ENCODE assay signal across 18 cellular contexts in genomic region chr13:110227416-110227815, GRCh38.
"Had no signal": no experiment of that assay in that cellular context is flagged by ENCODE, and none has a peak within 500 bp of the region (broad histone marks: within the 10 kb centered on the region; RNA-seq: fewer than 3 reads in every experiment).

No MANE protein-coding gene starts in this region.

- H3K9me3 ChIP-seq: heart left ventricle, left lung, right lobe of liver, testis, vagina had no signal

- H3K4me1 Mint-ChIP-seq: activated CD4-positive, alpha-beta T cell treated with anti-CD3 and anti-CD28 coated beads, Interleukin-2, amount 10 ng/mL, durations not matched to agents 7 days and 5 days; activated naive CD4-positive, alpha-beta T cell treated with anti-CD3 and anti-CD28 coated beads, Interleukin-2, amount 10 ng/mL, durations not matched to agents 7 days and 5 days had no signal

- DNase-seq: activated CD4-positive, alpha-beta T cell treated with anti-CD3 and anti-CD28 coated beads, Interleukin-2, amount 10 ng/mL, durations not matched to agents 7 days and 5 days; activated CD4-positive, CD25-positive, alpha-beta regulatory T cell; activated naive CD4-positive, alpha-beta T cell treated with anti-CD3 and anti-CD28 coated beads, Interleukin-2, amount 10 ng/mL, durations not matched to agents 7 days and 5 days; activated T-cell treated with anti-CD3 and anti-CD28 coated beads for 4 hours; cerebellar nuclear complex; foreskin keratinocyte; heart left ventricle; left lung; right lobe of liver; stimulated activated CD4-positive, alpha-beta T cell treated with anti-CD3 and anti-CD28 coated beads, Interleukin-2, amount 100 ng/mL, for 48 hours; stimulated activated naive CD4-positive, alpha-beta T cell treated with Interleukin-2 at 50 U/mL for 16 hours; T-helper 2 cell; testis had no signal

- H3K4me3 Mint-ChIP-seq: activated CD4-positive, alpha-beta T cell treated with anti-CD3 and anti-CD28 coated beads, Interleukin-2, amount 10 ng/mL, durations not matched to agents 7 days and 5 days; activated naive CD4-positive, alpha-beta T cell treated with anti-CD3 and anti-CD28 coated beads, Interleukin-2, amount 10 ng/mL, durations not matched to agents 7 days and 5 days; brain had no signal

- H3K4me1 ChIP-seq: foreskin keratinocyte, right lobe of liver had no signal

- ATAC-seq: foreskin keratinocyte, left lung, right lobe of liver had no signal

- H3K27ac Mint-ChIP-seq: activated CD4-positive, alpha-beta T cell treated with anti-CD3 and anti-CD28 coated beads, Interleukin-2, amount 10 ng/mL, durations not matched to agents 7 days and 5 days; activated naive CD4-positive, alpha-beta T cell treated with anti-CD3 and anti-CD28 coated beads, Interleukin-2, amount 10 ng/mL, durations not matched to agents 7 days and 5 days; activated T-helper 2 cell treated with anti-CD3 and anti-CD28 coated beads, Interferon-gamma antibody, Interleukin-2, Interleukin-4, amounts not matched to agents 10 μg/mL and 5 μg/mL and 100 μg/mL, durations not matched to agents 14 hours and 24 hours and 36 hours had no signal

- H3K27ac ChIP-seq: foreskin keratinocyte, testis had no signal

- H3K9me3 Mint-ChIP-seq: activated CD4-positive, alpha-beta T cell treated with anti-CD3 and anti-CD28 coated beads, Interleukin-2, amount 10 ng/mL, durations not matched to agents 7 days and 5 days; activated naive CD4-positive, alpha-beta T cell treated with anti-CD3 and anti-CD28 coated beads, Interleukin-2, amount 10 ng/mL, durations not matched to agents 7 days and 5 days; activated T-helper 2 cell treated with anti-CD3 and anti-CD28 coated beads, Interferon-gamma antibody, Interleukin-2, Interleukin-4, amounts not matched to agents 10 μg/mL and 5 μg/mL and 100 μg/mL, durations not matched to agents 14 hours and 24 hours and 36 hours; brain had no signal

- H3K27me3 ChIP-seq: foreskin keratinocyte, heart left ventricle, left lung, right lobe of liver, testis, vagina had no signal

- H3K4me3 ChIP-seq: heart left ventricle, left lung, right lobe of liver, testis, vagina had no signal

- H3K36me3 Mint-ChIP-seq: activated naive CD4-positive, alpha-beta T cell treated with anti-CD3 and anti-CD28 coated beads, Interleukin-2, amount 10 ng/mL, durations not matched to agents 7 days and 5 days had no signal

- FAIRE-seq: endometrium, islet of Langerhans had no signal

- H3K36me3 ChIP-seq: heart left ventricle, left lung, right lobe of liver, vagina had no signal
